8 cellular contexts compared by ENCODE assay signal in genomic region chr6:87322304-87323212, GRCh38. TPM values are rescaled to one million over a fixed set of nuclear protein-coding genes. Genes with fewer than 3 reads are reported as not detected.
DNase-seq lines count a peak whose midpoint lies in the region; ATAC-seq and TF ChIP-seq lines count a peak whose summit lies in the region.

Gene SMIM8, plus strand, starts transcription at chr6:87322588. Its CDS starts 14,444 bp downstream, at chr6:87337032.

- H3K27ac ChIP-seq in OCI-LY1 (ENCODE audit: low read depth, low read length, poor library complexity, severe bottlenecking) = peak within 1 kb of the TSS; percentile 37
- H3K27ac ChIP-seq in muscle layer of colon (ENCODE audit: low read depth, low read length) = peak within 1 kb of the TSS; percentile 61

- H3K9me3 ChIP-seq in OCI-LY1 (ENCODE audit: low read length) = no peaks in the 10 kb centered on the region
- H3K9me3 ChIP-seq in muscle layer of colon (ENCODE audit: low read length) = no peaks in the 10 kb centered on the region

- peak; percentile 95 for TF ChIP-seq CTCF in OCI-LY1 (IDR thresholded peaks at IDR 0.05; ENCODE audit: low read length)

- peaks cover 5% of the 10 kb centered on the region for H3K79me2 ChIP-seq in OCI-LY1 (ENCODE audit: insufficient read depth, low read length)

- ATAC-seq in GM21367 (IDR thresholded peaks at IDR 0.05; ENCODE audit: unreplicated experiment) = peak; percentile 99

- H3K27me3 ChIP-seq in OCI-LY1 (ENCODE audit: insufficient read depth, low read length) (no peaks in the 10 kb centered on the region), muscle layer of colon (ENCODE audit: control insufficient read depth in 1 of 2, insufficient read depth in 2 of 2, low read length in 2 of 2) (no peaks in the 10 kb centered on the region)

- H3K4me3 ChIP-seq in OCI-LY1 (ENCODE audit: low read depth, low read length, poor library complexity, severe bottlenecking) (peak within 1 kb of the TSS; percentile 82), muscle layer of colon (ENCODE audit: low read depth in 1 of 2, low read length in 2 of 2) (peak within 1 kb of the TSS; percentile 99)

- H3K4me2 ChIP-seq in OCI-LY1 (ENCODE audit: low read length) = peak within 1 kb of the TSS; percentile 77

- H2AFZ ChIP-seq in OCI-LY1 (ENCODE audit: low read length) = peak within 1 kb of the TSS; percentile 96

- peak; percentile 95 for DNase-seq in DMS 273 (lab: John Stamatoyannopoulos, UW; ENCODE audit: unreplicated experiment)
- DNase-seq in HT1080 (ENCODE audit: low read depth) = peak; percentile 68
- peak; percentile 85 for DNase-seq in activated T-cell treated with anti-CD3 and anti-CD28 coated beads for 24 hours (ENCODE audit: low read depth)
- peak; percentile 91 to 93 for DNase-seq in erythroblast (lab: John Stamatoyannopoulos, UW)
- DNase-seq in stimulated activated CD8-positive, alpha-beta memory T cell treated with anti-CD3 and anti-CD28 coated beads, Interleukin-4, amount 100 ng/mL, for 48 hours = peak; percentile 93

- no peaks in the 10 kb centered on the region for H4K20me1 ChIP-seq in OCI-LY1 (ENCODE audit: insufficient read depth, low read length)

- H3K36me3 ChIP-seq in OCI-LY1 (ENCODE audit: insufficient read depth, low read length) (no peaks in the 10 kb centered on the region), muscle layer of colon (ENCODE audit: insufficient read depth, low read length) (no peaks in the 10 kb centered on the region)

- H3F3A ChIP-seq in OCI-LY1 (ENCODE audit: insufficient read depth, low read length) = no peaks in the 10 kb centered on the region

- peak; percentile 85 for TF ChIP-seq POLR2A in erythroblast (IDR thresholded peaks at IDR 0.05; ENCODE audit: low read length)

- H3K4me1 ChIP-seq in OCI-LY1 (ENCODE audit: insufficient read depth, low read length, severe bottlenecking) (peaks cover 6% of the 10 kb centered on the region), muscle layer of colon (ENCODE audit: insufficient read depth, low read length) (no peaks in the 10 kb centered on the region)

- H3K9ac ChIP-seq in OCI-LY1 (ENCODE audit: low read length) = peak within 1 kb of the TSS; percentile 88
- peak within 1 kb of the TSS; percentile 84 for H3K9ac ChIP-seq in muscle layer of colon (ENCODE audit: low read length)

- H3K9me2 ChIP-seq in OCI-LY1 (ENCODE audit: low read depth, low read length) = no peaks in the 10 kb centered on the region

RNA-seq across cellular contexts. Expression of gene SMIM8, which starts in this region (rescaled TPM):
- 3.4 and 5.6 TPM in 2 replicates for total RNA-seq in HT1080 (2014; rRNA removed; shearing (Covaris generic))
- 5.4 TPM in 2 replicates for polyA plus RNA-seq in HT1080 (2015; cell fraction: cytosol; rRNA removed)
- polyA plus RNA-seq in HT1080 (2015; cell fraction: nucleus; rRNA removed) = 5.1 and 5.6 TPM in 2 replicates

Comparison
In these comparisons a context has a peak if more than half of its experiments do, and no peak if none do; other contexts are left out.
1. Peak in every context shown above with its lines: DNase-seq, ATAC-seq, H3K4me3 ChIP-seq and H3K27ac ChIP-seq.